ENCODE assay signal across 15 cellular contexts in the genomic region with DNA sequence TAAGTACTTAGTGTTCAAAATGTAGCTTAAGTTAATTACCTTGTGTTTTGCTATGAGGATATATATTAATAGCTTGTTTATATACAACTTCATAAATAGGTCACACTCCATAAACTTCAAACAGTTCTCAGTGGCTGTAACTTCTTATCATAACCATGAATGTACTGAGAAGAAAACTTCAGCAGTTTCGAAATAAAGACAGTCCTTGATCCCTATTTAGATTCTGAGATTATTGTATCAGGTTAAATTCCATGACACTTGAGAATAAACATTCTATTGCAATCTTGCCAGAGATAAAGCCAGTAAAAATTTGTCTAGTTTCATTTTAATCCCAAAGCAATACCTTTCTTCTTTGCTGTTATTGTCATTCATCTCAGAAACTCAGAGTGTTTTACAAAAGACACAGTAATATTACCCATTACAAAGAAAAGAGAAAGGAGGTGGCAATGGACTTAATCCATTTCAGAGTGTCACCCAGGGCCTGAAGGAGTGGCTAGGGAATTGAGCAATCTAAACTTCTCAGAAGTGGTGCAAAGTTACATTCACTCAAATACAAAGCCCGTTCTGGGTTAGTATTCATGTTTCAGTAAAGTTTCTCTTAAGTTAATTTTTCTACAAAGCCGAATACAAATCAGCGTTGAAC.
DNase-seq lines count a peak whose midpoint lies in the region; ATAC-seq, FAIRE-seq and TF ChIP-seq lines count a peak whose summit lies in the region.
"Had no signal": no experiment of that assay in that cellular context is flagged by ENCODE, and none has a peak within 500 bp of the region (broad histone marks: within the 10 kb centered on the region; RNA-seq: fewer than 3 reads in every experiment).

No MANE protein-coding gene starts in this region.

- TF ChIP-seq EP300 in A549 (IDR thresholded peaks at IDR 0.05): no peak

- FAIRE-seq in A549 (lab: Jason Lieb, UNC): no peak

- no peak for TF ChIP-seq RAD21 in A549 (conservative IDR thresholded peaks at IDR 0.05 in 1 of 2, IDR thresholded peaks at IDR 0.05 in 1 of 2)

- H3K9me3 Mint-ChIP-seq in HFFc6: no peaks in the 10 kb centered on the region
- H3K9me3 Mint-ChIP-seq: stimulated activated naive B cell treated with anti-CD40 and anti-IgM and Interleukin-4, amounts not matched to agents 10 μg/mL and 1 μg/mL and 100 μg/mL, for 72 hours had no signal

- peak; percentile 2 to 10 for DNase-seq in A549 (ENCODE audit: low read depth in 1 of 2, low spot score in 1 of 2)
- DNase-seq in HFFc6: no peak
- peak; percentile 32 for DNase-seq in hepatocyte (ENCODE audit: low spot score)
- DNase-seq in SHP77 (lab: John Stamatoyannopoulos, UW): no peak
- DNase-seq in hepatic stellate cell (ENCODE audit: low spot score): no peak
- DNase-seq in activated naive CD4-positive, alpha-beta T cell treated with anti-CD3 and anti-CD28 coated beads, Interleukin-2, amount 50 U/mL, for 16 hours: no peak
- no peak for DNase-seq in NCI-H1436 (lab: John Stamatoyannopoulos, UW)
- DNase-seq: activated CD8-positive, alpha-beta memory T cell treated with anti-CD3 and anti-CD28 coated beads, Interleukin-2, amount 50 U/mL, for 4 hours; DND-41; hippocampal formation; Karpas-422; NCI-H345; stimulated activated naive B cell treated with anti-CD40 and anti-IgM and Interleukin-4, amounts not matched to agents 10 μg/mL and 1 μg/mL and 100 μg/mL, for 72 hours had no signal

- H3K36me3 ChIP-seq in hepatocyte (replicated peaks; ENCODE audit: insufficient read depth, low read depth): no peaks in the 10 kb centered on the region
- H3K36me3 ChIP-seq: vagina had no signal

- H3K4me3 Mint-ChIP-seq in HFFc6: peak overlapping the region; percentile 49
- H3K4me3 Mint-ChIP-seq: stimulated activated naive B cell treated with anti-CD40 and anti-IgM and Interleukin-4, amounts not matched to agents 10 μg/mL and 1 μg/mL and 100 μg/mL, for 72 hours had no signal

- H3K27ac Mint-ChIP-seq in HFFc6: peak overlapping the region; percentile 25; the same call in 1 of the 2 replicates
- H3K27ac Mint-ChIP-seq: stimulated activated naive B cell treated with anti-CD40 and anti-IgM and Interleukin-4, amounts not matched to agents 10 μg/mL and 1 μg/mL and 100 μg/mL, for 72 hours had no signal

- peaks cover 11% of the 10 kb centered on the region; the same call in 2 of the 3 replicates for H3K4me1 ChIP-seq in A549
- peaks cover 9% of the 10 kb centered on the region for H3K4me1 ChIP-seq in hepatocyte (ENCODE audit: insufficient read depth)
- H3K4me1 ChIP-seq: vagina had no signal

- no peak for TF ChIP-seq POLR2A in A549 (IDR thresholded peaks at IDR 0.05; ENCODE audit: low read length)

- no peaks in the 10 kb centered on the region for H4K20me1 ChIP-seq in hepatocyte (ENCODE audit: insufficient read depth, poor library complexity, severe bottlenecking)

- H3K4me3 ChIP-seq in A549 (no peak overlapping the region), hepatocyte (no peak overlapping the region)
- H3K4me3 ChIP-seq: vagina had no signal

- no peaks in the 10 kb centered on the region for H3K9me2 ChIP-seq in hepatocyte (replicated peaks; ENCODE audit: insufficient read depth)

- H3K27ac ChIP-seq in A549 (peak overlapping the region in 1 of 2 experiments; percentile 1; a peak in 1 of 6 replicates), hepatocyte (peak overlapping the region; percentile 40)
- H3K27ac ChIP-seq: vagina had no signal

- POLR2A ChIA-PET in A549 (lab: Yijun Ruan, JAX): no interaction called here

- H3K36me3 Mint-ChIP-seq in HFFc6 (ENCODE audit: low read depth): no peaks in the 10 kb centered on the region
- H3K36me3 Mint-ChIP-seq: stimulated activated naive B cell treated with anti-CD40 and anti-IgM and Interleukin-4, amounts not matched to agents 10 μg/mL and 1 μg/mL and 100 μg/mL, for 72 hours had no signal

- ATAC-seq in A549: peak in 1 of 2 experiments; percentile 24; a peak in 1 of 6 replicates
- no peak for ATAC-seq in SK-N-SH treated with all-trans-retinoic acid at 6 μM for 48 hours
- ATAC-seq: stimulated activated naive B cell treated with anti-CD40 and anti-IgM and Interleukin-4, amounts not matched to agents 10 μg/mL and 1 μg/mL and 100 μg/mL, for 72 hours had no signal

- H3K27me3 Mint-ChIP-seq in HFFc6 (ENCODE audit: insufficient read depth): no peaks in the 10 kb centered on the region
- H3K27me3 Mint-ChIP-seq: stimulated activated naive B cell treated with anti-CD40 and anti-IgM and Interleukin-4, amounts not matched to agents 10 μg/mL and 1 μg/mL and 100 μg/mL, for 72 hours had no signal

- CTCF ChIA-PET in A549 (lab: Yijun Ruan, JAX): no interaction called here

- TF ChIP-seq CTCF in A549 (IDR thresholded peaks at IDR 0.05) (no peak), HFFc6 (IDR thresholded peaks at IDR 0.05) (no peak), hepatocyte (IDR thresholded peaks at IDR 0.05; ENCODE audit: poor library complexity) (no peak)

- H3K9me3 ChIP-seq in A549 (no peaks in the 10 kb centered on the region), hepatocyte (ENCODE audit: low read depth) (no peaks in the 10 kb centered on the region)
- H3K9me3 ChIP-seq: vagina had no signal

- no peaks in the 10 kb centered on the region for H3K79me2 ChIP-seq in hepatocyte

- H3K4me2 ChIP-seq in A549 (peak overlapping the region; percentile 59), hepatocyte (peak overlapping the region; percentile 58)

- WGBS in A549 (ENCODE audit: missing lambda C conversion rate): 45% methylated on average over 4 of the region's 4 CpGs
- 28% methylated on average over 4 of the region's 4 CpGs for WGBS in hepatocyte (ENCODE audit: low lambda C conversion rate, missing lambda C conversion rate)

- peaks cover 11% of the 10 kb centered on the region for H3K4me1 Mint-ChIP-seq in HFFc6 (ENCODE audit: low read depth)
- H3K4me1 Mint-ChIP-seq: stimulated activated naive B cell treated with anti-CD40 and anti-IgM and Interleukin-4, amounts not matched to agents 10 μg/mL and 1 μg/mL and 100 μg/mL, for 72 hours had no signal

- no peaks in the 10 kb centered on the region for H3K27me3 ChIP-seq in hepatocyte
- H3K27me3 ChIP-seq: vagina had no signal

- H2AFZ ChIP-seq in hepatocyte: peak overlapping the region; percentile 16

TF ChIP-seq in A549, 52 proteins besides CTCF, POLR2A, EP300 and RAD21:
- peak; percentile 48 to 65; a peak in 2 of 4 replicates for TF ChIP-seq CEBPB (IDR thresholded peaks at IDR 0.05)
- TF ChIP-seq, protein P1, sequence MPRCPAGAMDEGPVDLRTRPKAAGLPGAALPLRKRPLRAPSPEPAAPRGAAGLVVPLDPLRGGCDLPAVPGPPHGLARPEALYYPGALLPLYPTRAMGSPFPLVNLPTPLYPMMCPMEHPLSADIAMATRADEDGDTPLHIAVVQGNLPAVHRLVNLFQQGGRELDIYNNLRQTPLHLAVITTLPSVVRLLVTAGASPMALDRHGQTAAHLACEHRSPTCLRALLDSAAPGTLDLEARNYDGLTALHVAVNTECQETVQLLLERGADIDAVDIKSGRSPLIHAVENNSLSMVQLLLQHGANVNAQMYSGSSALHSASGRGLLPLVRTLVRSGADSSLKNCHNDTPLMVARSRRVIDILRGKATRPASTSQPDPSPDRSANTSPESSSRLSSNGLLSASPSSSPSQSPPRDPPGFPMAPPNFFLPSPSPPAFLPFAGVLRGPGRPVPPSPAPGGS (IDR thresholded peaks at IDR 0.05): no peak

TF ChIP-seq in SK-N-SH treated with all-trans-retinoic acid at 6 μM for 48 hours, 23 proteins besides CTCF, POLR2A, EP300 and RAD21:
- TF ChIP-seq ARNTL (CRISPR knock-in tag; IDR thresholded peaks at IDR 0.05; ENCODE audit: borderline replicate concordance, low read depth) (no peak), ISL1 (CRISPR knock-in tag; IDR thresholded peaks at IDR 0.05) (0 out of 2 replicates have a peak, but pooled peaks have one; percentile 17)

Comparison
In these comparisons a context has a peak if more than half of its experiments do, and no peak if none do; other contexts are left out.
1. DNase-seq: peak in A549 (2 of 2) and hepatocyte (single experiment); none in HFFc6 (single experiment), SHP77 (0 of 2), hepatic stellate cell (single experiment), activated naive CD4-positive, alpha-beta T cell treated with anti-CD3 and anti-CD28 coated beads, Interleukin-2, amount 50 U/mL, for 16 hours (single experiment) and NCI-H1436 (single experiment).